12 cellular contexts compared by ENCODE assay signal in the genomic region with DNA sequence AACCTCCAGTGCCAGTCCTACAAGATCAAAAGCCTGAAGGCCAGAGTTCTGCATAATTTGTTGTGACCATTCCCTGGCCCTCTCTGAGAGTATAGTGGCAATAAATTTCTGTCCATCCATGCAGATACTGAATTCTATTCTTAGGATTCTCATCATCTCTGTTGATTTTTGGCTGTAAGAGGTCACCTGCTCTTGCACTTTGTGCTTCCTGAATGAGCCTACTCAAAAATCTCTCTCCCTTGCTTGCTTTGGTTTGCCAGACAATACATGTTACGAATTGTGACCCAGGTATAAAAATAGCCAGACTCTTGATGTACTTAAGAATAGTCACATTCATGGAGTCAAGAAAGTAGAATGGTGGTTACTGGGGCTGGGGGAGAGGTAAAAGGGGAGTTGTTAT.
"Had no signal": no experiment of that assay in that cellular context is flagged by ENCODE, and none has a peak within 500 bp of the region (broad histone marks: within the 10 kb centered on the region; RNA-seq: fewer than 3 reads in every experiment).

No MANE protein-coding gene starts in this region.

- H3K9me3 ChIP-seq: esophagus squamous epithelium, psoas muscle, right lobe of liver, upper lobe of left lung had no signal

- H3K27ac ChIP-seq: coronary artery, psoas muscle, right lobe of liver, upper lobe of left lung had no signal

- H3K27me3 ChIP-seq: esophagus squamous epithelium, right lobe of liver, upper lobe of left lung had no signal

- H3K4me3 ChIP-seq: coronary artery, esophagus squamous epithelium, psoas muscle, right lobe of liver, upper lobe of left lung had no signal

- DNase-seq: activated CD4-positive, alpha-beta T cell treated with anti-CD3 and anti-CD28 coated beads, Interleukin-2, amount 50 U/mL, for 4 hours; activated naive CD4-positive, alpha-beta T cell treated with Interleukin-2 at 50 U/mL for 16 hours; activated naive CD8-positive, alpha-beta T cell treated with anti-CD3 and anti-CD28 coated beads, Interleukin-2, amount 10 ng/mL, durations not matched to agents 7 days and 5 days; esophagus squamous epithelium; left colon; mammary epithelial cell; psoas muscle; right lobe of liver; stimulated activated CD4-positive, alpha-beta T cell treated with anti-CD3 and anti-CD28 coated beads, Interleukin-15, amount 100 ng/mL, for 24 hours; stimulated activated CD4-positive, alpha-beta T cell treated with anti-CD3 and anti-CD28 coated beads, Interleukin-2, amount 100 ng/mL, for 48 hours; upper lobe of left lung had no signal
